1 cellular context compared by ENCODE assay signal in the genomic region with DNA sequence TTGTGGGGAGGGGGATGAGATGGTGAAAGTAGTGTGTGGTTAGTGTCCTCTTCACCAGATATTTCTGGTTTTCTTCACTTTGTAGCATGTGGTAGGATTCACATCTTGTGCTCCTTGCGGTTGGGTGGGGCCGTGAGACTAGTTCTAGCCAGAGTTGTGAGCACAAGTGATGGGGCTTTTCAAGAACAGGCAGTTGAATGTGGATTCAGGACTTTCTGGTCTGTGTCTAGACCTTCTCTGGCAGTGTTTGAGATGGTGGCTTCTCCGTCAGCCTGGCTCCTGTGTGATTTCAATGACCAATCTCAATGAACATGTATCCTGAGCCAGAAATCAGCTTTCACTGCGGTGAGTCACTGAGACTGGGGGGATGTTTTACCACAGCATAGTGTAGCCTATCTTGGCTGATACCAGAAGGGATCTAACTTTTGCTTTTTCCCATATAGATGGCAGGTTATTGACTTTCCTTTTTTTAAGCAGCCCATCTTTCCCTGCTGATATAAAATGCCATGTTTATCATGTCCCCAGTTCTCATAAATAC.
TF ChIP-seq lines count a peak whose summit lies in the region.

No MANE protein-coding gene starts in this region.

TF ChIP-seq in A549, 52 proteins besides CTCF, POLR2A, EP300 and RAD21 (continued from another document):
- TF ChIP-seq MAFK (IDR thresholded peaks at IDR 0.05; ENCODE audit: partially characterized antibody), result no peak
